Comparison of ENCODE assay signal across 8 cellular contexts in the genomic region with DNA sequence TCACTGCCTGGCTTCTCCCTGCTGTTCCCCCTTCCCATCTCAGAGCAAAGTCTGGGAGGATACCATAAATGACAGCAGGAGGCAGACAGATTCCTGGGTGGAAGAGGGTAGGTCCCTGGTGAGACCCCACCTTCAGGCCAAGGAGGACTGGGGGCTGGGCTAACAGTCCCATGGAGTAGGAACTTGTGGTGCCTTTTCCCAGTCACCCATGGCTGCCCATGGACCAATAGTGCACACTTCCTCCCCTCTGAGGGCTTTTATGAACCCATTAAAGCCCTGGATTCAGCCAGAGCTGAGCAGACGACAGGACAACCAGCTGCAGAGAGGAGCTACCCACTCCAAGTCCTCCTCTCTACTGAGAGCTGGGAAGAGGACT. TPM values are rescaled to one million over a fixed set of nuclear protein-coding genes. Genes with fewer than 3 reads are reported as not detected.
DNase-seq lines count a peak whose midpoint lies in the region; ATAC-seq and TF ChIP-seq lines count a peak whose summit lies in the region.

No MANE protein-coding gene starts in this region.

- no peaks in the 10 kb centered on the region; the same call in 1 of the 2 replicates for H3K9me3 Mint-ChIP-seq in HFFc6
- peaks cover 6% of the 10 kb centered on the region for H3K9me3 Mint-ChIP-seq in mesothelial cell of epicardium

- no peak overlapping the region for H3K4ac ChIP-seq in trophoblast cell (ENCODE audit: low read depth, low read length)

- no peak overlapping the region for H3K14ac ChIP-seq in trophoblast cell (ENCODE audit: low read length)

- H3K79me2 ChIP-seq in trophoblast cell (ENCODE audit: control insufficient read depth, insufficient read depth, low read length, poor library complexity) = no peaks in the 10 kb centered on the region

- WGBS in trophoblast cell (ENCODE audit: extremely low coverage, insufficient coverage, insufficient read length) = no CpG with 5 or more reads among the region's 1 CpG

- H3K9ac ChIP-seq in trophoblast cell (ENCODE audit: low read length) = no peak overlapping the region

- H3K27ac Mint-ChIP-seq in HFFc6 (no peak overlapping the region), mesothelial cell of epicardium (no peak overlapping the region)

- H2BK5ac ChIP-seq in trophoblast cell (ENCODE audit: low read depth, low read length, poor library complexity) = no peak overlapping the region

- no peak overlapping the region for H3K18ac ChIP-seq in trophoblast cell (ENCODE audit: low read length)

- peaks cover 2% of the 10 kb centered on the region for H3K27me3 ChIP-seq in AG04450 (ENCODE audit: control insufficient read depth, insufficient read depth, low read length)
- H3K27me3 ChIP-seq in trophoblast cell (ENCODE audit: insufficient read depth, low read length) = no peaks in the 10 kb centered on the region

- H3K4me3 ChIP-seq in AG04450 (ENCODE audit: low read depth, low read length) (peak overlapping the region; percentile 51), astrocyte of the spinal cord (ENCODE audit: low read depth, low read length) (peak overlapping the region; percentile 4), trophoblast cell (ENCODE audit: low read depth, low read length) (no peak overlapping the region)

- H3K36me3 Mint-ChIP-seq in HFFc6 (ENCODE audit: low read depth) = no peaks in the 10 kb centered on the region
- H3K36me3 Mint-ChIP-seq in mesothelial cell of epicardium = no peaks in the 10 kb centered on the region

- TF ChIP-seq CTCF in AG04450 (IDR thresholded peaks at IDR 0.05; ENCODE audit: low read depth, low read length) = no peak
- no peak for TF ChIP-seq CTCF in HFFc6 (IDR thresholded peaks at IDR 0.05)
- no peak for TF ChIP-seq CTCF in astrocyte of the spinal cord (IDR thresholded peaks at IDR 0.05; ENCODE audit: low read depth, low read length)
- TF ChIP-seq CTCF in mesothelial cell of epicardium (IDR thresholded peaks at IDR 0.05; ENCODE audit: unreplicated experiment) = no peak
- TF ChIP-seq CTCF in GM10248 (IDR thresholded peaks at IDR 0.05; ENCODE audit: control extremely low read depth, extremely low read depth, low read depth, missing control alignments) = no peak

- no peaks in the 10 kb centered on the region for H3K79me1 ChIP-seq in trophoblast cell (ENCODE audit: low read length)

- H3K23ac ChIP-seq in trophoblast cell (ENCODE audit: low read length) = no peak overlapping the region

- no peak overlapping the region for H4K8ac ChIP-seq in trophoblast cell (ENCODE audit: low read depth, low read length)

- H3K4me2 ChIP-seq in trophoblast cell (ENCODE audit: low read length) = no peak overlapping the region

- H3K9me3 ChIP-seq in AG04450 (ENCODE audit: control insufficient read depth, insufficient read depth, low read length) = no peaks in the 10 kb centered on the region; the same call in 1 of the 2 replicates
- H3K9me3 ChIP-seq in trophoblast cell (ENCODE audit: insufficient read depth, low read depth, low read length) = peaks cover 4% of the 10 kb centered on the region

- H2BK120ac ChIP-seq in trophoblast cell (ENCODE audit: insufficient read depth, low read length, poor library complexity) = no peak overlapping the region

- H4K91ac ChIP-seq in trophoblast cell (ENCODE audit: low read depth, low read length) = no peak overlapping the region

- POLR2A ChIA-PET in AG04450 (lab: Yijun Ruan, JAX) (no interaction called here), GM10248 (lab: Yijun Ruan, JAX) (no interaction called here)

- no peak overlapping the region for H2AK5ac ChIP-seq in trophoblast cell (ENCODE audit: low read length)

- H2BK12ac ChIP-seq in trophoblast cell (ENCODE audit: low read length) = no peak overlapping the region

- peaks cover 4 to 6% of the 10 kb centered on the region in 2 experiments for H3K4me1 ChIP-seq in trophoblast cell (ENCODE audit: control insufficient read depth in 1 of 2, insufficient read depth in 2 of 2, low read length in 2 of 2)

- DNase-seq in AG04450 (ENCODE audit: low read depth, low spot score) (no peak), HFFc6 (no peak), astrocyte of the spinal cord (ENCODE audit: low read depth, low spot score) (no peak), mesothelial cell of epicardium (ENCODE audit: low spot score in 2 of 2, unreplicated experiment in 2 of 2) (no peak), trophoblast cell (no peak), GM10248 (ENCODE audit: extremely low spot score) (no peak), NCI-H774 (lab: John Stamatoyannopoulos, UW) (no peak)

- CTCF ChIA-PET in AG04450 (lab: Charles Lee) = interaction anchor here (0.9 kb wide), 1 partner anchor 88 kb away, joined by 4 read pairs; no protein-coding TSS in a partner anchor
- CTCF ChIA-PET in GM10248 (lab: Yijun Ruan, JAX) = interaction anchor here (0.8 to 1.3 kb wide), 3 partner anchors 8 to 100 kb away, joined by 3 read pairs; no protein-coding TSS in a partner anchor

- H4K12ac ChIP-seq in trophoblast cell (ENCODE audit: low read depth, low read length) = no peak overlapping the region

- H3K4me1 Mint-ChIP-seq in HFFc6 (ENCODE audit: low read depth) (0 out of 2 replicates have a peak, but pooled peaks cover 5% of the 10 kb centered on the region), mesothelial cell of epicardium (peaks cover 3% of the 10 kb centered on the region)

- in situ Hi-C loops in astrocyte of the spinal cord (cut with HindIII; ENCODE audit: low sequenced_read_pairs) = no loop called here

- H3K27ac ChIP-seq in AG04450 (ENCODE audit: low read depth, low read length) (no peak overlapping the region), trophoblast cell (ENCODE audit: low read depth, low read length) (no peak overlapping the region)

- H3K4me3 Mint-ChIP-seq in HFFc6 = peak overlapping the region; percentile 64
- peak overlapping the region; percentile 55 for H3K4me3 Mint-ChIP-seq in mesothelial cell of epicardium

- no peak overlapping the region for H2AFZ ChIP-seq in trophoblast cell (ENCODE audit: insufficient read depth, low read length, poor library complexity)

- peaks cover 12% of the 10 kb centered on the region for H3K27me3 Mint-ChIP-seq in HFFc6 (ENCODE audit: insufficient read depth)
- peaks cover 16% of the 10 kb centered on the region for H3K27me3 Mint-ChIP-seq in mesothelial cell of epicardium (ENCODE audit: low read depth)

- H3K36me3 ChIP-seq in trophoblast cell (ENCODE audit: control insufficient read depth in 1 of 2, insufficient read depth in 2 of 2, low read length in 2 of 2) = no peaks in the 10 kb centered on the region

- ATAC-seq in GM19455 (IDR thresholded peaks at IDR 0.05; ENCODE audit: unreplicated experiment) = no peak

RNA-seq across cellular contexts. Expression of a gene that starts 36.6 kb away (rescaled TPM):
- polyA plus RNA-seq in AG04450 (2011; rRNA removed) = not detected in 2 replicates
- polyA minus RNA-seq in AG04450 (2011; rRNA and poly(A)+ RNA removed) = not detected in 2 replicates
- total RNA-seq in HFFc6 (2021; fragmentation: NEBNext Ultra II Directional; extraction: Animal tissue kit (Norgen Biotek cat#: 25700)) = not detected
- not detected in 3 replicates for total RNA-seq in mesothelial cell of epicardium
- polyA plus RNA-seq in trophoblast cell (2013) = 0.06 TPM in 1 of 2 replicates, not detected in the other
